1 cellular context compared by ENCODE assay signal in the genomic region with DNA sequence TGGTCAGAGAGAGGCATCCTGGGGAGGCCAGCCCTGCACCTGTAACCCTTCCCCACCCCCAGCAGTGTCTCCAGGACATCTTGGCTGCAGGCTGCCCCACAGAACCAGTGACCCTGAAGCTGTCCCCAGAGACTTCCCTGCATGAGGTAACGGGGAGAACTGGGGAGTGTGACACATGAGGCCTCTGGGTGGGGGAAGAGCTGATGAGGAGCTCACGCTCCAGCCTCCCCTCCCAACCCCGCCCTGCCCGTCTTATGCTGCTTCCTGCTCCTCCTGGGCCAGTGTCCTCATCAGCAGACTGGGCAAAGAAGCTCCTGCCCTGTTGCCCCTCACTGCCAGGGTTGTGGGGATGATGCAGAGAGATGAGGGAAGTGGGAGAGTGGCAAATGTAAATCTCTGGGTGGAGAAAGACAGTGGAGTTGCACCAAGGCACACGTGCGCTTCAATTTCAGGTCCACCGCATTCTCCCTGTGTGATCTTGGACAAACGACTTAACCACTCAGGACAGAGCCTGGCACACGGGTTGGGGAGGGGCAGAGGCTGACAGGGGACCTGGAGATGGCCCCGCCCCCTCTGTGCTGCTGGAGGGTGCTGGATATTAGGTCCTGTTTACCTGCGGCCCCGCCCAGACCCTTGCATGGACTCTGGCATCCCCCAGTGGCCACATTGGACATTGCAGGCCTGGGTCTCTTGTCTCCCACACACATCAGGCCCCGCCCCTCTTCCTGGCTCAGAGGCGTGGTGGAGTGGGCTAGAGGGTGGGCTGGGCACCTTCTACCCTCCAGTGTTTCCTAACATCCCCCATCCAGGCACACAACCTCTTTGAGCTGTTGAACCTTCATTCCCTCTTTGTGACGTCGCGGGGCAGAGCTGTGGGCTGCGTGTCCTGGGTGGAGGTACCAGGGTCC.
A peak's percentile ranks its signal among the peaks of the same experiment; 100 is the strongest.
TF ChIP-seq lines count a peak whose summit lies in the region.

No MANE protein-coding gene starts in this region.

TF ChIP-seq in HEK293, 187 proteins besides CTCF, POLR2A, EP300 and RAD21 (continued from another document and continues in another):
- TF ChIP-seq, protein P1, sequence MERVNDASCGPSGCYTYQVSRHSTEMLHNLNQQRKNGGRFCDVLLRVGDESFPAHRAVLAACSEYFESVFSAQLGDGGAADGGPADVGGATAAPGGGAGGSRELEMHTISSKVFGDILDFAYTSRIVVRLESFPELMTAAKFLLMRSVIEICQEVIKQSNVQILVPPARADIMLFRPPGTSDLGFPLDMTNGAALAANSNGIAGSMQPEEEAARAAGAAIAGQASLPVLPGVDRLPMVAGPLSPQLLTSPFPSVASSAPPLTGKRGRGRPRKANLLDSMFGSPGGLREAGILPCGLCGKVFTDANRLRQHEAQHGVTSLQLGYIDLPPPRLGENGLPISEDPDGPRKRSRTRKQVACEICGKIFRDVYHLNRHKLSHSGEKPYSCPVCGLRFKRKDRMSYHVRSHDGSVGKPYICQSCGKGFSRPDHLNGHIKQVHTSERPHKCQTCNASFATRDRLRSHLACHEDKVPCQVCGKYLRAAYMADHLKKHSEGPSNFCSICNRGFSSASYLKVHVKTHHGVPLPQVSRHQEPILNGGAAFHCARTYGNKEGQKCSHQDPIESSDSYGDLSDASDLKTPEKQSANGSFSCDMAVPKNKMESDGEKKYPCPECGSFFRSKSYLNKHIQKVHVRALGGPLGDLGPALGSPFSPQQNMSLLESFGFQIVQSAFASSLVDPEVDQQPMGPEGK (tag by site-specific recombination; IDR thresholded peaks at IDR 0.05) = peak; percentile 66
- TF ChIP-seq ZNF423 (tag by site-specific recombination; IDR thresholded peaks at IDR 0.05) (no peak), SP7 (tag by site-specific recombination; IDR thresholded peaks at IDR 0.05) (no peak; the same call in 1 of the 2 replicates), OSR2 (tag by site-specific recombination; IDR thresholded peaks at IDR 0.05) (no peak), ZNF155 (tag by site-specific recombination; IDR thresholded peaks at IDR 0.05) (no peak), ZNF544 (tag by site-specific recombination; IDR thresholded peaks at IDR 0.05) (no peak), ZNF530 (tag by site-specific recombination; IDR thresholded peaks at IDR 0.05; ENCODE audit: low read depth) (no peak), KLF7 (tag by site-specific recombination; IDR thresholded peaks at IDR 0.05; ENCODE audit: borderline replicate concordance) (peak; percentile 77; the same call in 1 of the 2 replicates), ZNF664 (tag by site-specific recombination; IDR thresholded peaks at IDR 0.05) (no peak), ZNF140 (tag by site-specific recombination; IDR thresholded peaks at IDR 0.05) (no peak), ZNF10 (tag by site-specific recombination; IDR thresholded peaks at IDR 0.05) (no peak), ZNF785 (tag by site-specific recombination; IDR thresholded peaks at IDR 0.05) (no peak), ZNF48 (tag by site-specific recombination; IDR thresholded peaks at IDR 0.05) (no peak), HOXA7 (CRISPR knock-in tag; IDR thresholded peaks at IDR 0.05; ENCODE audit: borderline replicate concordance) (no peak), KLF10 (tag by site-specific recombination; IDR thresholded peaks at IDR 0.05) (no peak), ZNF2 (tag by site-specific recombination; IDR thresholded peaks at IDR 0.05) (0 out of 2 replicates have a peak, but pooled peaks have one; percentile 35), ZNF302 (tag by site-specific recombination; IDR thresholded peaks at IDR 0.05; ENCODE audit: low read depth) (no peak), ZNF211 (tag by site-specific recombination; IDR thresholded peaks at IDR 0.05; ENCODE audit: low read depth) (no peak), SCRT2 (tag by site-specific recombination; IDR thresholded peaks at IDR 0.05) (no peak), ZFP37 (tag by site-specific recombination; IDR thresholded peaks at IDR 0.05) (peak; percentile 32; the same call in 1 of the 2 replicates), OVOL3 (tag by site-specific recombination; IDR thresholded peaks at IDR 0.05) (no peak), ZNF837 (tag by site-specific recombination; IDR thresholded peaks at IDR 0.05) (no peak), ZEB2 (tag by site-specific recombination; IDR thresholded peaks at IDR 0.05) (peak; percentile 70), ZNF426 (tag by site-specific recombination; IDR thresholded peaks at IDR 0.05) (no peak), TCF7L2 (IDR thresholded peaks at IDR 0.05; ENCODE audit: borderline replicate concordance, low read depth, low read length) (no peak), MZF1 (tag by site-specific recombination; IDR thresholded peaks at IDR 0.05; ENCODE audit: borderline replicate concordance) (no peak), ZNF555 (tag by site-specific recombination; conservative IDR thresholded peaks at IDR 0.05) (no peak), ZNF37A (tag by site-specific recombination; IDR thresholded peaks at IDR 0.05) (no peak), ZNF830 (tag by site-specific recombination; IDR thresholded peaks at IDR 0.05; ENCODE audit: low read depth) (no peak), YY1 (tag by site-specific recombination; IDR thresholded peaks at IDR 0.05) (no peak), ZNF558 (tag by site-specific recombination; IDR thresholded peaks at IDR 0.05) (no peak), ZNF394 (tag by site-specific recombination; IDR thresholded peaks at IDR 0.05; ENCODE audit: borderline replicate concordance) (no peak), ZBTB17 (tag by site-specific recombination; IDR thresholded peaks at IDR 0.05) (no peak), ZNF571 (tag by site-specific recombination; IDR thresholded peaks at IDR 0.05) (no peak), SETDB1 (IDR thresholded peaks at IDR 0.05; ENCODE audit: insufficient read length, low read length) (no peak), ZNF416 (tag by site-specific recombination; IDR thresholded peaks at IDR 0.05) (no peak), ZNF596 (tag by site-specific recombination; IDR thresholded peaks at IDR 0.05) (no peak), GLI2 (tag by site-specific recombination; IDR thresholded peaks at IDR 0.05; ENCODE audit: borderline replicate concordance, low read depth) (no peak), ZNF121 (tag by site-specific recombination; IDR thresholded peaks at IDR 0.05) (no peak), ZNF239 (tag by site-specific recombination; IDR thresholded peaks at IDR 0.05) (no peak), ZNF677 (tag by site-specific recombination; IDR thresholded peaks at IDR 0.05) (no peak), ZNF114 (tag by site-specific recombination; IDR thresholded peaks at IDR 0.05) (no peak), ZNF501 (tag by site-specific recombination; IDR thresholded peaks at IDR 0.05) (no peak), YY2 (tag by site-specific recombination; IDR thresholded peaks at IDR 0.05) (no peak), ZFP41 (tag by site-specific recombination; IDR thresholded peaks at IDR 0.05; ENCODE audit: borderline replicate concordance) (no peak), SP3 (tag by site-specific recombination; IDR thresholded peaks at IDR 0.05) (peak; percentile 63), ZNF112 (tag by site-specific recombination; IDR thresholded peaks at IDR 0.05) (no peak), ZNF624 (tag by site-specific recombination; IDR thresholded peaks at IDR 0.05) (no peak), ZNF433 (tag by site-specific recombination; IDR thresholded peaks at IDR 0.05; ENCODE audit: low read depth) (no peak), ZNF146 (tag by site-specific recombination; IDR thresholded peaks at IDR 0.05) (no peak), ZNF138 (tag by site-specific recombination; IDR thresholded peaks at IDR 0.05; ENCODE audit: borderline replicate concordance) (no peak)
- TF ChIP-seq, protein P2, sequence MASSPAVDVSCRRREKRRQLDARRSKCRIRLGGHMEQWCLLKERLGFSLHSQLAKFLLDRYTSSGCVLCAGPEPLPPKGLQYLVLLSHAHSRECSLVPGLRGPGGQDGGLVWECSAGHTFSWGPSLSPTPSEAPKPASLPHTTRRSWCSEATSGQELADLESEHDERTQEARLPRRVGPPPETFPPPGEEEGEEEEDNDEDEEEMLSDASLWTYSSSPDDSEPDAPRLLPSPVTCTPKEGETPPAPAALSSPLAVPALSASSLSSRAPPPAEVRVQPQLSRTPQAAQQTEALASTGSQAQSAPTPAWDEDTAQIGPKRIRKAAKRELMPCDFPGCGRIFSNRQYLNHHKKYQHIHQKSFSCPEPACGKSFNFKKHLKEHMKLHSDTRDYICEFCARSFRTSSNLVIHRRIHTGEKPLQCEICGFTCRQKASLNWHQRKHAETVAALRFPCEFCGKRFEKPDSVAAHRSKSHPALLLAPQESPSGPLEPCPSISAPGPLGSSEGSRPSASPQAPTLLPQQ (tag by site-specific recombination; IDR thresholded peaks at IDR 0.05) = no peak
- TF ChIP-seq, protein P3, sequence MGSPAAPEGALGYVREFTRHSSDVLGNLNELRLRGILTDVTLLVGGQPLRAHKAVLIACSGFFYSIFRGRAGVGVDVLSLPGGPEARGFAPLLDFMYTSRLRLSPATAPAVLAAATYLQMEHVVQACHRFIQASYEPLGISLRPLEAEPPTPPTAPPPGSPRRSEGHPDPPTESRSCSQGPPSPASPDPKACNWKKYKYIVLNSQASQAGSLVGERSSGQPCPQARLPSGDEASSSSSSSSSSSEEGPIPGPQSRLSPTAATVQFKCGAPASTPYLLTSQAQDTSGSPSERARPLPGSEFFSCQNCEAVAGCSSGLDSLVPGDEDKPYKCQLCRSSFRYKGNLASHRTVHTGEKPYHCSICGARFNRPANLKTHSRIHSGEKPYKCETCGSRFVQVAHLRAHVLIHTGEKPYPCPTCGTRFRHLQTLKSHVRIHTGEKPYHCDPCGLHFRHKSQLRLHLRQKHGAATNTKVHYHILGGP (tag by site-specific recombination; IDR thresholded peaks at IDR 0.05) = no peak
- TF ChIP-seq, protein P4, sequence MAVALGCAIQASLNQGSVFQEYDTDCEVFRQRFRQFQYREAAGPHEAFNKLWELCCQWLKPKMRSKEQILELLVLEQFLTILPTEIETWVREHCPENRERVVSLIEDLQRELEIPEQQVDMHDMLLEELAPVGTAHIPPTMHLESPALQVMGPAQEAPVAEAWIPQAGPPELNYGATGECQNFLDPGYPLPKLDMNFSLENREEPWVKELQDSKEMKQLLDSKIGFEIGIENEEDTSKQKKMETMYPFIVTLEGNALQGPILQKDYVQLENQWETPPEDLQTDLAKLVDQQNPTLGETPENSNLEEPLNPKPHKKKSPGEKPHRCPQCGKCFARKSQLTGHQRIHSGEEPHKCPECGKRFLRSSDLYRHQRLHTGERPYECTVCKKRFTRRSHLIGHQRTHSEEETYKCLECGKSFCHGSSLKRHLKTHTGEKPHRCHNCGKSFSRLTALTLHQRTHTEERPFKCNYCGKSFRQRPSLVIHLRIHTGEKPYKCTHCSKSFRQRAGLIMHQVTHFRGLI (tag by site-specific recombination; IDR thresholded peaks at IDR 0.05) = no peak
- TF ChIP-seq, protein P5, sequence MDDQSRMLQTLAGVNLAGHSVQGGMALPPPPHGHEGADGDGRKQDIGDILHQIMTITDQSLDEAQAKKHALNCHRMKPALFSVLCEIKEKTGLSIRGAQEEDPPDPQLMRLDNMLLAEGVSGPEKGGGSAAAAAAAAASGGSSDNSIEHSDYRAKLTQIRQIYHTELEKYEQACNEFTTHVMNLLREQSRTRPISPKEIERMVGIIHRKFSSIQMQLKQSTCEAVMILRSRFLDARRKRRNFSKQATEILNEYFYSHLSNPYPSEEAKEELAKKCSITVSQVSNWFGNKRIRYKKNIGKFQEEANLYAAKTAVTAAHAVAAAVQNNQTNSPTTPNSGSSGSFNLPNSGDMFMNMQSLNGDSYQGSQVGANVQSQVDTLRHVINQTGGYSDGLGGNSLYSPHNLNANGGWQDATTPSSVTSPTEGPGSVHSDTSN (CRISPR knock-in tag; IDR thresholded peaks at IDR 0.05) = no peak
- TF ChIP-seq, protein P6, sequence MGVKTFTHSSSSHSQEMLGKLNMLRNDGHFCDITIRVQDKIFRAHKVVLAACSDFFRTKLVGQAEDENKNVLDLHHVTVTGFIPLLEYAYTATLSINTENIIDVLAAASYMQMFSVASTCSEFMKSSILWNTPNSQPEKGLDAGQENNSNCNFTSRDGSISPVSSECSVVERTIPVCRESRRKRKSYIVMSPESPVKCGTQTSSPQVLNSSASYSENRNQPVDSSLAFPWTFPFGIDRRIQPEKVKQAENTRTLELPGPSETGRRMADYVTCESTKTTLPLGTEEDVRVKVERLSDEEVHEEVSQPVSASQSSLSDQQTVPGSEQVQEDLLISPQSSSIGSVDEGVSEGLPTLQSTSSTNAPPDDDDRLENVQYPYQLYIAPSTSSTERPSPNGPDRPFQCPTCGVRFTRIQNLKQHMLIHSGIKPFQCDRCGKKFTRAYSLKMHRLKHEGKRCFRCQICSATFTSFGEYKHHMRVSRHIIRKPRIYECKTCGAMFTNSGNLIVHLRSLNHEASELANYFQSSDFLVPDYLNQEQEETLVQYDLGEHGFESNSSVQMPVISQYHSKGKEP (tag by site-specific recombination; IDR thresholded peaks at IDR 0.05) = no peak
- TF ChIP-seq, protein P7, sequence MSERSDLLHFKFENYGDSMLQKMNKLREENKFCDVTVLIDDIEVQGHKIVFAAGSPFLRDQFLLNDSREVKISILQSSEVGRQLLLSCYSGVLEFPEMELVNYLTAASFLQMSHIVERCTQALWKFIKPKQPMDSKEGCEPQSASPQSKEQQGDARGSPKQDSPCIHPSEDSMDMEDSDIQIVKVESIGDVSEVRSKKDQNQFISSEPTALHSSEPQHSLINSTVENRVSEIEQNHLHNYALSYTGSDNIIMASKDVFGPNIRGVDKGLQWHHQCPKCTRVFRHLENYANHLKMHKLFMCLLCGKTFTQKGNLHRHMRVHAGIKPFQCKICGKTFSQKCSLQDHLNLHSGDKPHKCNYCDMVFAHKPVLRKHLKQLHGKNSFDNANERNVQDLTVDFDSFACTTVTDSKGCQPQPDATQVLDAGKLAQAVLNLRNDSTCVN (tag by site-specific recombination; optimal IDR thresholded peaks at IDR 0.05) = peak; percentile 10
- TF ChIP-seq, protein P8, sequence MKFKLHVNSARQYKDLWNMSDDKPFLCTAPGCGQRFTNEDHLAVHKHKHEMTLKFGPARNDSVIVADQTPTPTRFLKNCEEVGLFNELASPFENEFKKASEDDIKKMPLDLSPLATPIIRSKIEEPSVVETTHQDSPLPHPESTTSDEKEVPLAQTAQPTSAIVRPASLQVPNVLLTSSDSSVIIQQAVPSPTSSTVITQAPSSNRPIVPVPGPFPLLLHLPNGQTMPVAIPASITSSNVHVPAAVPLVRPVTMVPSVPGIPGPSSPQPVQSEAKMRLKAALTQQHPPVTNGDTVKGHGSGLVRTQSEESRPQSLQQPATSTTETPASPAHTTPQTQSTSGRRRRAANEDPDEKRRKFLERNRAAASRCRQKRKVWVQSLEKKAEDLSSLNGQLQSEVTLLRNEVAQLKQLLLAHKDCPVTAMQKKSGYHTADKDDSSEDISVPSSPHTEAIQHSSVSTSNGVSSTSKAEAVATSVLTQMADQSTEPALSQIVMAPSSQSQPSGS (tag by site-specific recombination; IDR thresholded peaks at IDR 0.05; ENCODE audit: low read depth) = no peak
- TF ChIP-seq, protein P9, sequence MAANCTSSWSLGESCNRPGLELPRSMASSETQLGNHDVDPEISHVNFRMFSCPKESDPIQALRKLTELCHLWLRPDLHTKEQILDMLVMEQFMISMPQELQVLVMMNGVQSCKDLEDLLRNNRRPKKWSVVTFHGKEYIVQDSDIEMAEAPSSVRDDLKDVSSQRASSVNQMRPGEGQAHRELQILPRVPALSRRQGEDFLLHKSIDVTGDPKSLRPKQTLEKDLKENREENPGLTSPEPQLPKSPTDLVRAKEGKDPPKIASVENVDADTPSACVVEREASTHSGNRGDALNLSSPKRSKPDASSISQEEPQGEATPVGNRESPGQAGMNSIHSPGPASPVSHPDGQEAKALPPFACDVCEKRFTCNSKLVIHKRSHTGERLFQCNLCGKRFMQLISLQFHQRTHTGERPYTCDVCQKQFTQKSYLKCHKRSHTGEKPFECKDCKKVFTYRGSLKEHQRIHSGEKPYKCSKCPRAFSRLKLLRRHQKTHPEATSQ (tag by site-specific recombination; IDR thresholded peaks at IDR 0.05) = no peak
